ENCODE assay signal across 1 cellular context in genomic region chr11:8309862-8310261, GRCh38.
TF ChIP-seq lines count a peak whose summit lies in the region.

No MANE protein-coding gene starts in this region.

TF ChIP-seq in GM12878, 131 proteins besides CTCF, POLR2A, EP300 and RAD21 (continued from another document):
- TF ChIP-seq ATF2 (IDR thresholded peaks at IDR 0.05; ENCODE audit: low read length) (no peak), MEF2A (IDR thresholded peaks at IDR 0.05; ENCODE audit: insufficient read depth, low read depth, low read length) (no peak), MTA2 (IDR thresholded peaks at IDR 0.05; ENCODE audit: low read depth) (no peak), DPF2 (IDR thresholded peaks at IDR 0.05) (no peak), BRCA1 (IDR thresholded peaks at IDR 0.05; ENCODE audit: low read depth, low read length) (no peak), CHD2 (IDR thresholded peaks at IDR 0.05; ENCODE audit: borderline replicate concordance, low read depth, low read length) (no peak), CEBPZ (IDR thresholded peaks at IDR 0.05; ENCODE audit: low read depth, low read length) (no peak), PML (IDR thresholded peaks at IDR 0.05; ENCODE audit: low read length) (no peak)
- TF ChIP-seq, protein P1, sequence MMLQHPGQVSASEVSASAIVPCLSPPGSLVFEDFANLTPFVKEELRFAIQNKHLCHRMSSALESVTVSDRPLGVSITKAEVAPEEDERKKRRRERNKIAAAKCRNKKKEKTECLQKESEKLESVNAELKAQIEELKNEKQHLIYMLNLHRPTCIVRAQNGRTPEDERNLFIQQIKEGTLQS (IDR thresholded peaks at IDR 0.05; ENCODE audit: borderline replicate concordance, extremely low read depth, low read depth, low read length): no peak
